Comparison of ENCODE assay signal across 20 cellular contexts in genomic region chr6:71567562-71567961, GRCh38.
DNase-seq lines count a peak whose midpoint lies in the region; ATAC-seq, FAIRE-seq and TF ChIP-seq lines count a peak whose summit lies in the region.
"Had no signal": no experiment of that assay in that cellular context is flagged by ENCODE, and none has a peak within 500 bp of the region (broad histone marks: within the 10 kb centered on the region; RNA-seq: fewer than 3 reads in every experiment).

No MANE protein-coding gene starts in this region.

- no peaks in the 10 kb centered on the region for H3K27me3 ChIP-seq in RWPE2 (ENCODE audit: insufficient read depth, poor library complexity, severe bottlenecking)
- H3K27me3 ChIP-seq in bronchial epithelial cell (ENCODE audit: control insufficient read depth, insufficient read depth, low read length), result no peaks in the 10 kb centered on the region
- no peaks in the 10 kb centered on the region for H3K27me3 ChIP-seq in foreskin keratinocyte
- H3K27me3 ChIP-seq in MM.1S (replicated peaks; ENCODE audit: insufficient read depth, low read length), result no peaks in the 10 kb centered on the region
- H3K27me3 ChIP-seq: BLaER1 treated with 17β-estradiol and CSF1 and Interleukin-3, amounts not matched to agents 10 nM and 100 nM had no signal

- no peaks in the 10 kb centered on the region for H3F3A ChIP-seq in MM.1S (ENCODE audit: insufficient read depth, low read length)

- ATAC-seq in RWPE2 (ENCODE audit: low read depth) (peak; percentile 58; the same call in 1 of the 3 replicates), foreskin keratinocyte (peak; percentile 60)
- ATAC-seq: A549; CD8-positive, alpha-beta T cell had no signal

- no peaks in the 10 kb centered on the region for H3K9me2 ChIP-seq in MM.1S (replicated peaks; ENCODE audit: insufficient read depth, low read length)

- H3K4me2 ChIP-seq in MM.1S (ENCODE audit: low read depth, low read length), result no peak overlapping the region
- H3K4me2 ChIP-seq: A549; BLaER1 treated with 17β-estradiol and CSF1 and Interleukin-3, amounts not matched to agents 10 nM and 100 nM had no signal

- H4K20me1 ChIP-seq in MM.1S (ENCODE audit: insufficient read depth, low read length), result no peaks in the 10 kb centered on the region
- H4K20me1 ChIP-seq: BLaER1 treated with 17β-estradiol and CSF1 and Interleukin-3, amounts not matched to agents 10 nM and 100 nM had no signal

- no peak for FAIRE-seq in bronchial epithelial cell (lab: Jason Lieb, UNC)
- FAIRE-seq: A549, D721Med, G401.6, GM12891, GM19239 had no signal

- no peaks in the 10 kb centered on the region for H3K79me2 ChIP-seq in MM.1S (ENCODE audit: low read length)

- TF ChIP-seq CTCF in RWPE2 (IDR thresholded peaks at IDR 0.05; ENCODE audit: poor library complexity, severe bottlenecking) (no peak), bronchial epithelial cell (IDR thresholded peaks at IDR 0.05; ENCODE audit: insufficient read depth, low read length, severe bottlenecking) (no peak), foreskin keratinocyte (conservative IDR thresholded peaks at IDR 0.05) (no peak), MM.1S (IDR thresholded peaks at IDR 0.05; ENCODE audit: low read length) (no peak)

- no peaks in the 10 kb centered on the region for H3K4me1 ChIP-seq in RWPE2 (ENCODE audit: insufficient read depth, poor library complexity, severe bottlenecking)
- H3K4me1 ChIP-seq in foreskin keratinocyte, result no peaks in the 10 kb centered on the region
- H3K4me1 ChIP-seq in MM.1S (ENCODE audit: low read length), result no peaks in the 10 kb centered on the region
- H3K4me1 ChIP-seq: A549, Caco-2 had no signal

- no peak overlapping the region for H2AFZ ChIP-seq in MM.1S (ENCODE audit: low read length)

- no peak overlapping the region for H3K4me3 ChIP-seq in RWPE2 (ENCODE audit: severe bottlenecking)
- H3K4me3 ChIP-seq in bronchial epithelial cell (ENCODE audit: low read depth, low read length), result no peak overlapping the region
- H3K4me3 ChIP-seq in MM.1S (ENCODE audit: low read length), result no peak overlapping the region
- H3K4me3 ChIP-seq: A549; BLaER1 treated with 17β-estradiol and CSF1 and Interleukin-3, amounts not matched to agents 10 nM and 100 nM had no signal

- H3K9ac ChIP-seq in MM.1S (ENCODE audit: low read length), result no peak overlapping the region
- H3K9ac ChIP-seq: BLaER1 treated with 17β-estradiol and CSF1 and Interleukin-3, amounts not matched to agents 10 nM and 100 nM had no signal

- DNase-seq in RWPE2 (ENCODE audit: low spot score) (no peak), bronchial epithelial cell (ENCODE audit: low read depth) (peak; percentile 35), foreskin keratinocyte (no peak), MM.1S (no peak), UCSD-AML1 (lab: John Stamatoyannopoulos, UW; ENCODE audit: unreplicated experiment) (no peak)
- DNase-seq: AML-193; Caco-2; Calu3; CD4-positive, alpha-beta T cell; CD8-positive, alpha-beta T cell; DMS79 treated with DMSO at 0.1 percent for 48 hours; GF-D8 had no signal

- no peaks in the 10 kb centered on the region for H3K9me3 ChIP-seq in RWPE2 (ENCODE audit: severe bottlenecking)
- H3K9me3 ChIP-seq in MM.1S (replicated peaks; ENCODE audit: insufficient read depth, low read length), result no peaks in the 10 kb centered on the region
- H3K9me3 ChIP-seq: A549; BLaER1 treated with 17β-estradiol and CSF1 and Interleukin-3, amounts not matched to agents 10 nM and 100 nM; Caco-2 had no signal

- no peaks in the 10 kb centered on the region for H3K36me3 ChIP-seq in RWPE2 (ENCODE audit: low read depth)
- no peaks in the 10 kb centered on the region for H3K36me3 ChIP-seq in bronchial epithelial cell (ENCODE audit: control insufficient read depth, insufficient read depth, low read length)
- no peaks in the 10 kb centered on the region for H3K36me3 ChIP-seq in MM.1S (replicated peaks; ENCODE audit: insufficient read depth, low read length)
- H3K36me3 ChIP-seq: BLaER1 treated with 17β-estradiol and CSF1 and Interleukin-3, amounts not matched to agents 10 nM and 100 nM had no signal

- H3K27ac ChIP-seq in RWPE2 (ENCODE audit: poor library complexity, severe bottlenecking) (no peak overlapping the region), foreskin keratinocyte (no peak overlapping the region), MM.1S (ENCODE audit: low read length) (no peak overlapping the region)
- H3K27ac ChIP-seq: 22Rv1; A549; BLaER1 treated with 17β-estradiol and CSF1 and Interleukin-3, amounts not matched to agents 10 nM and 100 nM; C4-2B had no signal
